Comparison of ENCODE assay signal across 1 cellular context in genomic region chr11:118102721-118103261, GRCh38.
TF ChIP-seq lines count a peak whose summit lies in the region.

No MANE protein-coding gene starts in this region.

TF ChIP-seq in K562, 482 proteins besides CTCF, POLR2A, EP300 and RAD21 (continued from another document):
- TF ChIP-seq STAT6 (CRISPR knock-in tag; IDR thresholded peaks at IDR 0.05) (no peak), ARID1B (IDR thresholded peaks at IDR 0.05) (peak; percentile 81), WHSC1 (IDR thresholded peaks at IDR 0.05; ENCODE audit: low read length) (no peak), ZBED1 (IDR thresholded peaks at IDR 0.05) (no peak), ZNF75A (CRISPR knock-in tag; IDR thresholded peaks at IDR 0.05) (no peak), ZNF436 (CRISPR knock-in tag; IDR thresholded peaks at IDR 0.05) (no peak), POLR2H (tag; IDR thresholded peaks at IDR 0.05; ENCODE audit: low read depth) (no peak), SRSF1 (IDR thresholded peaks at IDR 0.05; ENCODE audit: low read depth, low read length) (no peak), MCM3 (IDR thresholded peaks at IDR 0.05) (no peak), PPARD (CRISPR knock-in tag; IDR thresholded peaks at IDR 0.05) (no peak), CTCFL (IDR thresholded peaks at IDR 0.05; ENCODE audit: borderline replicate concordance, insufficient read depth, low read depth, low read length, poor library complexity, severe bottlenecking) (no peak), HDAC2 (IDR thresholded peaks at IDR 0.05) (no peak; the same call in 1 of the 2 replicates), AFF4 (CRISPR knock-in tag; IDR thresholded peaks at IDR 0.05) (no peak), RBM17 (IDR thresholded peaks at IDR 0.05; ENCODE audit: borderline replicate concordance, low read depth, low read length) (no peak), ARHGAP35 (IDR thresholded peaks at IDR 0.05; ENCODE audit: partially characterized antibody) (no peak), COPS2 (conservative IDR thresholded peaks at IDR 0.05) (no peak), SOX6 (IDR thresholded peaks at IDR 0.05) (0 out of 2 replicates have a peak, but pooled peaks have one; percentile 34), TAF15 (IDR thresholded peaks at IDR 0.05; ENCODE audit: low read depth, low read length) (no peak), CREB3L1 (IDR thresholded peaks at IDR 0.05; ENCODE audit: borderline replicate concordance, low read depth) (no peak), ZNF699 (CRISPR knock-in tag; IDR thresholded peaks at IDR 0.05; ENCODE audit: insufficient replicate concordance) (no peak), ZC3H4 (CRISPR knock-in tag; IDR thresholded peaks at IDR 0.05; ENCODE audit: borderline replicate concordance) (no peak), MBD1 (CRISPR knock-in tag; IDR thresholded peaks at IDR 0.05) (no peak), PRPF4 (IDR thresholded peaks at IDR 0.05; ENCODE audit: insufficient read depth, low read depth, low read length, poor library complexity, severe bottlenecking) (no peak), BRD4 (IDR thresholded peaks at IDR 0.05) (no peak), HNRNPH1 (optimal IDR thresholded peaks at IDR 0.05; ENCODE audit: low read depth, low read length) (no peak), SRSF3 (IDR thresholded peaks at IDR 0.05; ENCODE audit: insufficient read depth, low read length) (no peak), POLR2AphosphoS2 (IDR thresholded peaks at IDR 0.05; ENCODE audit: low read length) (no peak), EGR1 (conservative IDR thresholded peaks at IDR 0.05) (peak; percentile 84), NFIX (CRISPR knock-in tag; IDR thresholded peaks at IDR 0.05; ENCODE audit: low read depth) (no peak), MBD2 (IDR thresholded peaks at IDR 0.05; ENCODE audit: borderline replicate concordance, low read depth) (no peak), CREB1 (IDR thresholded peaks at IDR 0.05) (no peak), CREB1 (CRISPR knock-in tag; IDR thresholded peaks at IDR 0.05) (no peak), DDX20 (tag; IDR thresholded peaks at IDR 0.05; ENCODE audit: low read depth) (no peak), E2F6 (IDR thresholded peaks at IDR 0.05; ENCODE audit: borderline replicate concordance in 1 of 2, extremely low read depth in 1 of 2, insufficient read depth in 1 of 2, insufficient read length in 1 of 2, low read depth in 1 of 2, low read length in 1 of 2, poor library complexity in 1 of 2, severe bottlenecking in 1 of 2) (no peak), PCBP1 (IDR thresholded peaks at IDR 0.05; ENCODE audit: low read depth, low read length, poor library complexity, severe bottlenecking) (no peak), EP400 (IDR thresholded peaks at IDR 0.05) (peak; percentile 55), STAG1 (CRISPR knock-in tag; IDR thresholded peaks at IDR 0.05; ENCODE audit: borderline replicate concordance) (no peak), MTA2 (IDR thresholded peaks at IDR 0.05; ENCODE audit: low read depth) (no peak; the same call in 1 of the 2 replicates), MAZ (CRISPR knock-in tag; conservative IDR thresholded peaks at IDR 0.05 in 1 of 2, IDR thresholded peaks at IDR 0.05 in 1 of 2) (no peak), HMBOX1 (IDR thresholded peaks at IDR 0.05) (peak; percentile 54; the same call in 1 of the 2 replicates), RFX7 (CRISPR knock-in tag; IDR thresholded peaks at IDR 0.05) (no peak), MAFF (IDR thresholded peaks at IDR 0.05; ENCODE audit: low read length) (no peak), HDGF (IDR thresholded peaks at IDR 0.05) (no peak), MCM7 (IDR thresholded peaks at IDR 0.05) (no peak), BHLHE40 (IDR thresholded peaks at IDR 0.05; ENCODE audit: low read length) (peak; percentile 77), C11orf30 (IDR thresholded peaks at IDR 0.05; ENCODE audit: low read depth) (no peak), HOXB6 (CRISPR knock-in tag; IDR thresholded peaks at IDR 0.05; ENCODE audit: borderline replicate concordance) (no peak), ATF7 (IDR thresholded peaks at IDR 0.05) (peak; percentile 56), ZNF586 (CRISPR knock-in tag; conservative IDR thresholded peaks at IDR 0.05) (no peak), KHSRP (IDR thresholded peaks at IDR 0.05) (no peak), ZNF354B (CRISPR knock-in tag; IDR thresholded peaks at IDR 0.05) (no peak), SLC30A9 (CRISPR knock-in tag; IDR thresholded peaks at IDR 0.05) (no peak), POLR2AphosphoS5 (IDR thresholded peaks at IDR 0.05; ENCODE audit: control insufficient read depth, insufficient read depth, low read depth, low read length) (peak; percentile 35; the same call in 1 of the 2 replicates), RBBP5 (IDR thresholded peaks at IDR 0.05; ENCODE audit: borderline replicate concordance, insufficient read depth, low read length, poor library complexity, severe bottlenecking) (peak; percentile 19), PRDM10 (IDR thresholded peaks at IDR 0.05; ENCODE audit: partially characterized antibody) (no peak)
